25 cellular contexts compared by ENCODE assay signal in genomic region chr11:26901162-26901561, GRCh38.
DNase-seq lines count a peak whose midpoint lies in the region; ATAC-seq, FAIRE-seq and TF ChIP-seq lines count a peak whose summit lies in the region.
"Had no signal": no experiment of that assay in that cellular context is flagged by ENCODE, and none has a peak within 500 bp of the region (broad histone marks: within the 10 kb centered on the region; RNA-seq: fewer than 3 reads in every experiment).

No MANE protein-coding gene starts in this region.

- no peak for TF ChIP-seq POLR2A in sigmoid colon (IDR thresholded peaks at IDR 0.05)
- no peak for TF ChIP-seq POLR2A in right lobe of liver (IDR thresholded peaks at IDR 0.05)

- no peak overlapping the region for H2AFZ ChIP-seq in astrocyte (ENCODE audit: low read depth, low read length)
- H2AFZ ChIP-seq: hepatocyte had no signal

- in situ Hi-C loops in G401 (cut with HindIII; ENCODE audit: low sequenced_read_pairs) = no loop called here

- H3K4me3 Mint-ChIP-seq in astrocyte (ENCODE audit: unreplicated experiment) (no peak overlapping the region), endothelial cell (ENCODE audit: unreplicated experiment) (no peak overlapping the region), immature natural killer cell (no peak overlapping the region)
- H3K4me3 Mint-ChIP-seq: activated naive CD4-positive, alpha-beta T cell treated with anti-CD3 and anti-CD28 coated beads, Interleukin-2, amount 50 U/mL, for 24 hours; activated T-cell treated with anti-CD3 and anti-CD28 coated beads, Interleukin-2, amount 50 U/mL, for 72 hours; CD8-positive, alpha-beta memory T cell had no signal

- 53 to 67% methylated on average over 1 of the region's 1 CpG for WGBS in sigmoid colon, 2 donors
- WGBS in right lobe of liver (ENCODE audit: insufficient coverage, low coverage, low lambda C conversion rate, missing lambda C conversion rate) = 38% methylated on average over 1 of the region's 1 CpG

- no peak for ATAC-seq in right lobe of liver
- ATAC-seq: activated T-cell treated with anti-CD3 and anti-CD28 coated beads, Interleukin-2, amount 50 U/mL, for 72 hours had no signal

- no peak overlapping the region for H3K4me3 ChIP-seq in astrocyte (ENCODE audit: insufficient read depth, low read depth, low read length)
- no peak overlapping the region for H3K4me3 ChIP-seq in fibroblast of the aortic adventitia (ENCODE audit: low read depth, low read length)
- H3K4me3 ChIP-seq in sigmoid colon = no peak overlapping the region
- no peak overlapping the region for H3K4me3 ChIP-seq in right lobe of liver
- H3K4me3 ChIP-seq: breast epithelium, hepatocyte, ovary, spleen had no signal

- peak; percentile 5 for FAIRE-seq in astrocyte (lab: Jason Lieb, UNC)
- FAIRE-seq: keratinocyte had no signal

- DNase-seq in G401 (ENCODE audit: low spot score) (peak; percentile 3), astrocyte (ENCODE audit: low read depth) (peak; percentile 59), fibroblast of the aortic adventitia (ENCODE audit: low read depth) (peak; percentile 65), sigmoid colon (peak; percentile 67), endothelial cell (ENCODE audit: low spot score) (no peak), right lobe of liver (no peak), SKM-1 treated with dmso at 0.1 percent for 144 hours (lab: John Stamatoyannopoulos, UW; ENCODE audit: unreplicated experiment) (no peak), immature natural killer cell (no peak)
- DNase-seq: activated CD4-positive, CD25-positive, alpha-beta regulatory T cell treated with anti-CD3 and anti-CD28 coated beads, Interleukin-2, amount 50 U/mL, for 72 hours; activated CD8-positive, alpha-beta memory T cell treated with anti-CD3 and anti-CD28 coated beads for 24 hours; activated T-cell treated with anti-CD3 and anti-CD28 coated beads, Interleukin-2, amount 50 U/mL, for 72 hours; CD8-positive, alpha-beta memory T cell; erythroblast; HCEC 1CT; NCI-H1436 treated with DMSO at 0.1 percent for 48 hours; NCI-H2171 treated with DMSO at 0.1 percent for 48 hours; NCI-H82; spleen had no signal

- H3K4me1 Mint-ChIP-seq in astrocyte (ENCODE audit: low read depth, unreplicated experiment) (peaks cover 2% of the 10 kb centered on the region), endothelial cell (ENCODE audit: unreplicated experiment) (no peaks in the 10 kb centered on the region), immature natural killer cell (no peaks in the 10 kb centered on the region)
- H3K4me1 Mint-ChIP-seq: activated naive CD4-positive, alpha-beta T cell treated with anti-CD3 and anti-CD28 coated beads, Interleukin-2, amount 50 U/mL, for 24 hours; CD8-positive, alpha-beta memory T cell had no signal

- H3K27me3 Mint-ChIP-seq in astrocyte (ENCODE audit: low read depth, unreplicated experiment) (no peaks in the 10 kb centered on the region), endothelial cell (ENCODE audit: unreplicated experiment) (peaks cover 2% of the 10 kb centered on the region), immature natural killer cell (ENCODE audit: low read depth in 3 of 3) (peaks cover 0 to 2% (median 0%) of the 10 kb centered on the region in 3 donors)
- H3K27me3 Mint-ChIP-seq: activated naive CD4-positive, alpha-beta T cell treated with anti-CD3 and anti-CD28 coated beads, Interleukin-2, amount 50 U/mL, for 24 hours; CD8-positive, alpha-beta memory T cell had no signal

- no peaks in the 10 kb centered on the region for H3K36me3 ChIP-seq in astrocyte (ENCODE audit: insufficient read depth, low read length)
- H3K36me3 ChIP-seq in sigmoid colon = no peaks in the 10 kb centered on the region
- H3K36me3 ChIP-seq in right lobe of liver = no peaks in the 10 kb centered on the region
- H3K36me3 ChIP-seq: breast epithelium, ovary, spleen had no signal

- no peak overlapping the region for H3K27ac Mint-ChIP-seq in astrocyte (ENCODE audit: unreplicated experiment)
- no peak overlapping the region for H3K27ac Mint-ChIP-seq in endothelial cell (ENCODE audit: unreplicated experiment)
- no peak overlapping the region for H3K27ac Mint-ChIP-seq in immature natural killer cell
- H3K27ac Mint-ChIP-seq: activated naive CD4-positive, alpha-beta T cell treated with anti-CD3 and anti-CD28 coated beads, Interleukin-2, amount 50 U/mL, for 24 hours; activated T-cell treated with anti-CD3 and anti-CD28 coated beads, Interleukin-2, amount 50 U/mL, for 72 hours; CD8-positive, alpha-beta memory T cell had no signal

- no peaks in the 10 kb centered on the region for H4K20me1 ChIP-seq in astrocyte (ENCODE audit: insufficient read depth, low read length)

- H3K9ac ChIP-seq in astrocyte (ENCODE audit: low read length) = no peak overlapping the region

- intact Hi-C loops in sigmoid colon (cut with DNase I) = no loop called here
- intact Hi-C loops in right lobe of liver (cut with DNase I) = no loop called here

- H3K9me3 Mint-ChIP-seq in astrocyte (ENCODE audit: unreplicated experiment) (no peaks in the 10 kb centered on the region), endothelial cell (ENCODE audit: unreplicated experiment) (no peaks in the 10 kb centered on the region), immature natural killer cell (peaks cover 5 to 42% (median 17%) of the 10 kb centered on the region in 6 donors)

- TF ChIP-seq CTCF in astrocyte (IDR thresholded peaks at IDR 0.05; ENCODE audit: insufficient read depth, low read depth, low read length) = no peak
- TF ChIP-seq CTCF in fibroblast of the aortic adventitia (IDR thresholded peaks at IDR 0.05; ENCODE audit: insufficient read depth, low read length) = no peak
- TF ChIP-seq CTCF in sigmoid colon (IDR thresholded peaks at IDR 0.05) = no peak
- no peak for TF ChIP-seq CTCF in endothelial cell (IDR thresholded peaks at IDR 0.05; ENCODE audit: unreplicated experiment)
- no peak for TF ChIP-seq CTCF in right lobe of liver (IDR thresholded peaks at IDR 0.05)

- H3K4me1 ChIP-seq in astrocyte (ENCODE audit: insufficient read depth, low read length) = no peaks in the 10 kb centered on the region
- peaks cover 0 to 53% (median 46%) of the 10 kb centered on the region in 4 donors for H3K4me1 ChIP-seq in sigmoid colon
- no peaks in the 10 kb centered on the region for H3K4me1 ChIP-seq in right lobe of liver
- H3K4me1 ChIP-seq: breast epithelium had no signal

- H3K36me3 Mint-ChIP-seq in astrocyte (ENCODE audit: low read depth, unreplicated experiment) = no peaks in the 10 kb centered on the region
- no peaks in the 10 kb centered on the region for H3K36me3 Mint-ChIP-seq in endothelial cell (ENCODE audit: low read depth, unreplicated experiment)
- H3K36me3 Mint-ChIP-seq in immature natural killer cell = peaks cover 0 to 4% (median 0%) of the 10 kb centered on the region in 3 donors
- H3K36me3 Mint-ChIP-seq: activated naive CD4-positive, alpha-beta T cell treated with anti-CD3 and anti-CD28 coated beads, Interleukin-2, amount 50 U/mL, for 24 hours; CD8-positive, alpha-beta memory T cell had no signal

- no peak for TF ChIP-seq EP300 in sigmoid colon (IDR thresholded peaks at IDR 0.05)

- no peak overlapping the region for H3K4me2 ChIP-seq in astrocyte (ENCODE audit: low read length)
- H3K4me2 ChIP-seq: hepatocyte had no signal

- H3K79me2 ChIP-seq in astrocyte (ENCODE audit: insufficient read depth, low read length) = no peaks in the 10 kb centered on the region
- H3K79me2 ChIP-seq: hepatocyte had no signal

- H3K27ac ChIP-seq in astrocyte (ENCODE audit: low read depth, low read length) = no peak overlapping the region
- H3K27ac ChIP-seq in sigmoid colon = peak overlapping the region in 3 of 4 donors; percentile 47 to 65 (median 56)
- H3K27ac ChIP-seq in right lobe of liver = no peak overlapping the region
- H3K27ac ChIP-seq: hepatocyte, HL-60, ovary, RWPE1 had no signal

- no peaks in the 10 kb centered on the region for H3K9me3 ChIP-seq in astrocyte (ENCODE audit: insufficient read depth, low read depth, low read length)
- no peaks in the 10 kb centered on the region for H3K9me3 ChIP-seq in sigmoid colon
- no peaks in the 10 kb centered on the region for H3K9me3 ChIP-seq in right lobe of liver
- H3K9me3 ChIP-seq: breast epithelium, ovary had no signal

- H3K27me3 ChIP-seq in astrocyte (ENCODE audit: insufficient read depth, low read length) (no peaks in the 10 kb centered on the region), sigmoid colon (no peaks in the 10 kb centered on the region), right lobe of liver (no peaks in the 10 kb centered on the region)
- H3K27me3 ChIP-seq: breast epithelium, hepatocyte, ovary, spleen had no signal

Comparison
In these comparisons a context has a peak if more than half of its experiments do, and no peak if none do; other contexts are left out.
1. DNase-seq: peak in G401 (single experiment), astrocyte (single experiment), fibroblast of the aortic adventitia (single experiment) and sigmoid colon (single experiment); none in endothelial cell (single experiment), right lobe of liver (0 of 3), SKM-1 treated with dmso at 0.1 percent for 144 hours (single experiment) and immature natural killer cell (0 of 3).
2. H3K27ac ChIP-seq: peak in sigmoid colon (3 of 4); none in astrocyte (single experiment) and right lobe of liver (0 of 3).